In the genomic region with DNA sequence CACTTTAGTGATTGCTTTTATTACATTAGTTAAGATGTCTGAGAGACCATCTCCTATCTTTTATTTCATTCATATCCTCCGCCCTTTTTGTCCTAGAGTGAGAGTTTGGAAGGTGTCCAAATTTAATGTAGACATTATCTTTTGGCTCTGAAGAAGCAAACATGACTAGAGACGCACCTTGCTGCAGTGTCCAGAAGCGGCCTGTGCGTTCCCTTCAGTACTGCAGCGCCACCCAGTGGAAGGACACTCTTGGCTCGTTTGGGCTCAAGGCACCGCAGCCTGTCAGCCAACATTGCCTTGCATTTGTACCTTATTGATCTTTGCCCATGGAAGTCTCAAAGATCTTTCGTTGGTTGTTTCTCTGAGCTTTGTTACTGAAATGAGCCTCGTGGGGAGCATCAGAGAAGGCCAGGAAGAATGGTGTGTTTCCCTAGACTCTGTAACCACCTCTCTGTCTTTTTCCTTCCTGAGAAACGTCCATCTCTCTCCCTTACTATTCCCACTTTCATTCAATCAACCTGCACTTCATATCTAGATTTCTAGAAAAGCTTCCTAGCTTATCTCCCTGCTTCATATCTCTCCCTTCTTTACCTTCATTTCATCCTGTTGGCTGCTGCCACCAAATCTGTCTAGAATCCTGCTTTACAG, we compare ENCODE assay signal across 8 cellular contexts. TPM values are rescaled to one million over a fixed set of nuclear protein-coding genes. Genes with fewer than 3 reads are reported as not detected.
DNase-seq lines count a peak whose midpoint lies in the region; ATAC-seq and TF ChIP-seq lines count a peak whose summit lies in the region.

No MANE protein-coding gene starts in this region.

- intact Hi-C loops in breast epithelium (cut with DNase I; ENCODE audit: low total_unique reads) (loop anchor here (5.0 kb wide), 1 partner anchor 58 kb away; no protein-coding TSS in a partner anchor), left colon (cut with DNase I, micrococcal nuclease) (loop anchor here in 1 of 2 donors (10.0 kb wide), 1 partner anchor 71 kb away; no protein-coding TSS in a partner anchor)

- peak; percentile 54 for DNase-seq in DND-41
- peak; percentile 63 to 87 for DNase-seq in breast epithelium (ENCODE audit: low spot score in 2 of 2)
- DNase-seq in left colon = peak; percentile 78 to 96
- peak; percentile 39 to 69 (median 46) for DNase-seq in stimulated activated CD4-positive, alpha-beta T cell treated with anti-CD3 and anti-CD28 coated beads, TNF-alpha, amount 100 ng/mL, for 24 hours (ENCODE audit: low read depth in 3 of 3)

- TF ChIP-seq CTCF in DND-41 (IDR thresholded peaks at IDR 0.05; ENCODE audit: borderline replicate concordance, extremely low read depth, low read length, poor library complexity, severe bottlenecking) (peak; percentile 77), LNCAP (IDR thresholded peaks at IDR 0.05) (peak; percentile 98), breast epithelium (IDR thresholded peaks at IDR 0.05) (peak in 2 of 3 donors; percentile 76 to 84)

- peaks cover 80% of the 10 kb centered on the region for H3K36me3 ChIP-seq in DND-41 (ENCODE audit: insufficient read depth, low read length)
- H3K36me3 ChIP-seq in breast epithelium = peaks cover 7% of the 10 kb centered on the region

- H3K4me2 ChIP-seq in DND-41 (ENCODE audit: insufficient read depth, low read length) = no peak overlapping the region

- peaks cover 27% of the 10 kb centered on the region for H4K20me1 ChIP-seq in DND-41 (ENCODE audit: insufficient read depth, low read length)

- ATAC-seq in DND-41 (ENCODE audit: insufficient read depth, low read depth) (peak; percentile 70), left colon (peak; percentile 96), HG02759 (IDR thresholded peaks at IDR 0.05; ENCODE audit: unreplicated experiment) (no peak), GM19463 (IDR thresholded peaks at IDR 0.05; ENCODE audit: unreplicated experiment) (no peak)
- peak; percentile 65 to 68 for ATAC-seq in activated CD4-positive, CD25-positive, alpha-beta regulatory T cell treated with anti-CD3 and anti-CD28 coated beads, Interleukin-2, amount 50 U/mL, for 24 hours

- H3K4me3 ChIP-seq in DND-41 (ENCODE audit: low read depth in 1 of 2, low read length in 2 of 2) = no peak overlapping the region
- no peak overlapping the region for H3K4me3 ChIP-seq in breast epithelium

- H3K27ac ChIP-seq in DND-41 (ENCODE audit: low read length) (no peak overlapping the region), breast epithelium (no peak overlapping the region)

- H3K79me2 ChIP-seq in DND-41 (ENCODE audit: insufficient read depth, low read length) = 0 out of 2 replicates have a peak, but pooled peaks cover 3% of the 10 kb centered on the region

- no peak overlapping the region for H2AFZ ChIP-seq in DND-41 (ENCODE audit: low read depth, low read length)

- no peaks in the 10 kb centered on the region for H3K4me1 ChIP-seq in DND-41 (ENCODE audit: insufficient read depth, low read length)
- H3K4me1 ChIP-seq in breast epithelium = no peaks in the 10 kb centered on the region

- H3K27me3 ChIP-seq in DND-41 (ENCODE audit: insufficient read depth, low read length, poor library complexity) (no peaks in the 10 kb centered on the region), breast epithelium (no peaks in the 10 kb centered on the region)

- H3K9me3 ChIP-seq in DND-41 (ENCODE audit: insufficient read depth, low read length, severe bottlenecking) (no peaks in the 10 kb centered on the region), breast epithelium (no peaks in the 10 kb centered on the region)

- no peak overlapping the region for H3K9ac ChIP-seq in DND-41 (ENCODE audit: low read depth, low read length)

- TF ChIP-seq POLR2A in breast epithelium (IDR thresholded peaks at IDR 0.05) = no peak

RNA-seq across cellular contexts. Expression of a gene that starts 10.4 kb away (rescaled TPM):
- total RNA-seq in breast epithelium = under 1 TPM in 1 of 3 donors, not detected in 2; 0.29 TPM
- not detected for total RNA-seq in left colon

RNA-seq across cellular contexts. Expression of a gene that starts 17.4 kb away (rescaled TPM):
- total RNA-seq in breast epithelium (10 to 100 TPM; 11.7 to 24.9 (median 22.8) TPM), left colon (10 to 100 TPM; 29.9 to 39.4 TPM)

RNA-seq across cellular contexts. Expression of a gene that starts 20.8 kb away (rescaled TPM):
- 10 to 100 TPM in 2 of 3 donors, 1 to 10 TPM in 1; 1.4 to 27.4 (median 14.4) TPM for total RNA-seq in breast epithelium
- 10 to 100 TPM; 21.8 to 54.1 TPM for total RNA-seq in left colon

RNA-seq across cellular contexts. Expression of a gene that starts 42.3 kb away (rescaled TPM):
- total RNA-seq in breast epithelium (100 to 1,000 TPM; 196 to 242 (median 199) TPM), left colon (100 to 1,000 TPM; 290 to 349 TPM)

RNA-seq across cellular contexts. Expression of a gene that starts 57.0 kb away (rescaled TPM):
- total RNA-seq in breast epithelium (1 to 10 TPM in 1 of 3 donors, under 1 TPM in 2; 0.48 to 2.3 (median 0.73) TPM), left colon (1 to 10 TPM in 1 of 2 donors, under 1 TPM in 1; 0.27 to 3.4 TPM)

Comparison
In these comparisons a context has a peak if more than half of its experiments do, and no peak if none do; other contexts are left out.
1. ATAC-seq: peak in DND-41 (single experiment), activated CD4-positive, CD25-positive, alpha-beta regulatory T cell treated with anti-CD3 and anti-CD28 coated beads, Interleukin-2, amount 50 U/mL, for 24 hours (2 of 2) and left colon (single experiment); none in HG02759 (single experiment) and GM19463 (single experiment).
2. Peak in every context shown above with its lines, with median percentiles within 50 percentile points of each other: DNase-seq and CTCF ChIP-seq.